In genomic region chr10:124656113-124656490, GRCh38 we compare ENCODE assay signal across 26 cellular contexts.
DNase-seq lines count a peak whose midpoint lies in the region; TF ChIP-seq lines count a peak whose summit lies in the region.
"Had no signal": no experiment of that assay in that cellular context is flagged by ENCODE, and none has a peak within 500 bp of the region (broad histone marks: within the 10 kb centered on the region; RNA-seq: fewer than 3 reads in every experiment).

No MANE protein-coding gene starts in this region.

- no peak overlapping the region for H3K4me2 ChIP-seq in neuronal stem cell (ENCODE audit: insufficient read depth, low read length, poor library complexity, severe bottlenecking)
- H3K4me2 ChIP-seq: smooth muscle cell had no signal

- peaks cover 0 to 2% (median 0%) of the 10 kb centered on the region in 3 donors for H3K27me3 Mint-ChIP-seq in CD14-positive monocyte (ENCODE audit: low read depth in 3 of 3)
- H3K27me3 Mint-ChIP-seq in IgD-negative memory B cell, result no peaks in the 10 kb centered on the region
- H3K27me3 Mint-ChIP-seq in activated naive CD8-positive, alpha-beta T cell treated with anti-CD3 and anti-CD28 coated beads for 36 hours, result no peaks in the 10 kb centered on the region
- H3K27me3 Mint-ChIP-seq in chondrocyte (ENCODE audit: low read depth), result no peaks in the 10 kb centered on the region
- H3K27me3 Mint-ChIP-seq: activated naive CD4-positive, alpha-beta T cell treated with anti-CD3 and anti-CD28 coated beads, Interleukin-2, amount 50 U/mL, for 24 hours; stimulated activated naive CD8-positive, alpha-beta T cell treated with anti-CD3 and anti-CD28 coated beads, Interleukin-15, Interleukin-2, amounts not matched to agents 100 ng/mL and 50 ng/mL, for 24 hours had no signal

- H2BK5ac ChIP-seq in neuronal stem cell (ENCODE audit: low read length), result peak overlapping the region; percentile 63

- TF ChIP-seq CTCF in CD14-positive monocyte (IDR thresholded peaks at IDR 0.05) (no peak), dorsolateral prefrontal cortex (IDR thresholded peaks at IDR 0.05 in 54 of 56, conservative IDR thresholded peaks at IDR 0.05 in 2 of 56; ENCODE audit: low read depth in 1 of 56, partially characterized antibody in 56 of 56) (no peak), chondrocyte (IDR thresholded peaks at IDR 0.05) (no peak)

- peaks cover 8% of the 10 kb centered on the region for H3K79me1 ChIP-seq in neuronal stem cell (ENCODE audit: low read depth, low read length)

- H3K27ac ChIP-seq in dorsolateral prefrontal cortex (peak overlapping the region in 45 of 59 donors; percentile 1 to 99 (median 88)), neuronal stem cell (replicated peaks; ENCODE audit: low read length) (no peak overlapping the region)
- H3K27ac ChIP-seq: GM23248 had no signal

- H3K18ac ChIP-seq in neuronal stem cell (ENCODE audit: low read length), result no peak overlapping the region

- H3K4me1 Mint-ChIP-seq in CD14-positive monocyte (peaks cover 70% of the 10 kb centered on the region), IgD-negative memory B cell (peaks cover 40 to 68% (median 49%) of the 10 kb centered on the region in 3 donors), chondrocyte (ENCODE audit: low read depth) (peaks cover 6% of the 10 kb centered on the region)
- H3K4me1 Mint-ChIP-seq in activated naive CD8-positive, alpha-beta T cell treated with anti-CD3 and anti-CD28 coated beads for 36 hours, result peaks cover 50% of the 10 kb centered on the region

- no peak overlapping the region for H2BK12ac ChIP-seq in neuronal stem cell (ENCODE audit: low read length)

- no peak overlapping the region for H2BK120ac ChIP-seq in neuronal stem cell (ENCODE audit: low read depth, low read length)

- WGBS in neuronal stem cell (ENCODE audit: extremely low coverage in 2 of 2, insufficient read length in 2 of 2, insufficient replicate concordance in 1 of 2), 2 donors, result no CpG with 5 or more reads among the region's 7 CpGs

- H3K4me3 ChIP-seq in dorsolateral prefrontal cortex (no peak overlapping the region), neuronal stem cell (ENCODE audit: low read length in 2 of 2) (no peak overlapping the region)
- H3K4me3 ChIP-seq: GM23248, Peyer's patch, smooth muscle cell, tibial nerve had no signal

- no peak overlapping the region for H3K14ac ChIP-seq in neuronal stem cell (ENCODE audit: low read length)

- peak overlapping the region in 4 of 7 donors; percentile 68 to 76 (median 72) for H3K27ac Mint-ChIP-seq in CD14-positive monocyte
- H3K27ac Mint-ChIP-seq in IgD-negative memory B cell, result peak overlapping the region; percentile 75 to 89 (median 88)
- no peak overlapping the region for H3K27ac Mint-ChIP-seq in activated naive CD8-positive, alpha-beta T cell treated with anti-CD3 and anti-CD28 coated beads for 36 hours
- no peak overlapping the region for H3K27ac Mint-ChIP-seq in chondrocyte (ENCODE audit: unreplicated experiment)
- H3K27ac Mint-ChIP-seq: activated naive CD4-positive, alpha-beta T cell treated with anti-CD3 and anti-CD28 coated beads, Interleukin-2, amount 50 U/mL, for 24 hours; HFFc6 had no signal

- no peak overlapping the region for H2BK15ac ChIP-seq in neuronal stem cell (ENCODE audit: low read length)

- H3K23ac ChIP-seq in neuronal stem cell (ENCODE audit: low read depth, low read length, poor library complexity), result peak overlapping the region; percentile 65

- peaks cover 2 to 11% of the 10 kb centered on the region in 2 donors for H3K4me1 ChIP-seq in neuronal stem cell (ENCODE audit: control insufficient read depth in 2 of 2, insufficient read depth in 1 of 2, low read depth in 1 of 2, low read length in 2 of 2)

- no peak overlapping the region for H3K4me3 Mint-ChIP-seq in CD14-positive monocyte
- H3K4me3 Mint-ChIP-seq in IgD-negative memory B cell, result peak overlapping the region in 1 of 4 donors; percentile 51
- no peak overlapping the region for H3K4me3 Mint-ChIP-seq in activated naive CD8-positive, alpha-beta T cell treated with anti-CD3 and anti-CD28 coated beads for 36 hours
- H3K4me3 Mint-ChIP-seq in chondrocyte (ENCODE audit: unreplicated experiment), result no peak overlapping the region
- H3K4me3 Mint-ChIP-seq: activated naive CD4-positive, alpha-beta T cell treated with anti-CD3 and anti-CD28 coated beads, Interleukin-2, amount 50 U/mL, for 24 hours; HFFc6; stimulated activated naive CD8-positive, alpha-beta T cell treated with anti-CD3 and anti-CD28 coated beads, Interleukin-15, Interleukin-2, amounts not matched to agents 100 ng/mL and 50 ng/mL, for 24 hours; T-helper 1 cell treated with Interleukin-12 subunit alpha and Interleukin-12 subunit beta and Interleukin-4 antibody, amounts not matched to agents 30 μg/mL and 1 μg/mL, for 36 hours had no signal

- DNase-seq in CD14-positive monocyte (ENCODE audit: low spot score) (no peak), dorsolateral prefrontal cortex (no peak), neuronal stem cell (ENCODE audit: low spot score) (no peak), NCI-H345 (lab: John Stamatoyannopoulos, UW) (no peak), chondrocyte (ENCODE audit: low spot score) (no peak)
- DNase-seq in activated naive CD8-positive, alpha-beta T cell treated with anti-CD3 and anti-CD28 coated beads for 36 hours, result no peak
- no peak for DNase-seq in activated effector memory CD4-positive, alpha-beta T cell treated with Interleukin-2 at 50 U/mL for 16 hours
- DNase-seq: anterior cingulate cortex; dermis blood vessel endothelial cell; GF-D8; glutamatergic neuron; GM23248; HFFc6; mammary epithelial cell; MM.1S; NCI-H146; NCI-H524; occipital lobe; Peyer's patch; stimulated activated CD4-positive, alpha-beta T cell treated with anti-CD3 and anti-CD28 coated beads, Interleukin-4, amount 100 ng/mL, for 1 hour had no signal

- no peaks in the 10 kb centered on the region for H3K9me3 Mint-ChIP-seq in CD14-positive monocyte
- no peaks in the 10 kb centered on the region for H3K9me3 Mint-ChIP-seq in IgD-negative memory B cell
- H3K9me3 Mint-ChIP-seq in activated naive CD8-positive, alpha-beta T cell treated with anti-CD3 and anti-CD28 coated beads for 36 hours, result no peaks in the 10 kb centered on the region
- H3K9me3 Mint-ChIP-seq in chondrocyte (ENCODE audit: low read depth), result no peaks in the 10 kb centered on the region
- H3K9me3 Mint-ChIP-seq: activated naive CD4-positive, alpha-beta T cell treated with anti-CD3 and anti-CD28 coated beads, Interleukin-2, amount 50 U/mL, for 24 hours; HFFc6; stimulated activated naive CD8-positive, alpha-beta T cell treated with anti-CD3 and anti-CD28 coated beads, Interleukin-15, Interleukin-2, amounts not matched to agents 100 ng/mL and 50 ng/mL, for 24 hours; T-helper 1 cell treated with Interleukin-12 subunit alpha and Interleukin-12 subunit beta and Interleukin-4 antibody, amounts not matched to agents 30 μg/mL and 1 μg/mL, for 36 hours had no signal

- no peak overlapping the region for H3K4ac ChIP-seq in neuronal stem cell (ENCODE audit: low read length)

- H3K36me3 Mint-ChIP-seq in CD14-positive monocyte, result peaks cover 36 to 60% of the 10 kb centered on the region in 2 donors
- H3K36me3 Mint-ChIP-seq in IgD-negative memory B cell, result peaks cover 6% of the 10 kb centered on the region
- no peaks in the 10 kb centered on the region for H3K36me3 Mint-ChIP-seq in activated naive CD8-positive, alpha-beta T cell treated with anti-CD3 and anti-CD28 coated beads for 36 hours
- H3K36me3 Mint-ChIP-seq in chondrocyte (ENCODE audit: low read depth), result no peaks in the 10 kb centered on the region
- H3K36me3 Mint-ChIP-seq: activated naive CD4-positive, alpha-beta T cell treated with anti-CD3 and anti-CD28 coated beads, Interleukin-2, amount 50 U/mL, for 24 hours had no signal

- H3K27me3 ChIP-seq in dorsolateral prefrontal cortex (no peaks in the 10 kb centered on the region), neuronal stem cell (ENCODE audit: control insufficient read depth in 3 of 3, insufficient read depth in 3 of 3, low read depth in 1 of 3, low read length in 3 of 3) (no peaks in the 10 kb centered on the region)
- H3K27me3 ChIP-seq: Peyer's patch, tibial nerve had no signal

- H4K91ac ChIP-seq in neuronal stem cell (ENCODE audit: low read depth, low read length, poor library complexity), result no peak overlapping the region

- peaks cover 9 to 34% of the 10 kb centered on the region in 2 donors for H3K36me3 ChIP-seq in neuronal stem cell (replicated peaks in 1 of 2; ENCODE audit: control insufficient read depth in 2 of 2, insufficient read depth in 2 of 2, low read length in 2 of 2)

- H4K8ac ChIP-seq in neuronal stem cell (ENCODE audit: low read depth, low read length), result no peak overlapping the region

- no peak overlapping the region for H2AFZ ChIP-seq in neuronal stem cell (ENCODE audit: low read length)
- H2AFZ ChIP-seq: GM23248 had no signal

- intact Hi-C loops in CD14-positive monocyte (cut with micrococcal nuclease), result no loop called here
- intact Hi-C loops in dorsolateral prefrontal cortex (cut with DNase I), result no loop called here

- H3K9ac ChIP-seq in neuronal stem cell (ENCODE audit: low read depth, low read length, poor library complexity), result no peak overlapping the region
- H3K9ac ChIP-seq: GM23248 had no signal

- no peaks in the 10 kb centered on the region for H3K9me3 ChIP-seq in neuronal stem cell (replicated peaks in 1 of 2; ENCODE audit: control insufficient read depth in 2 of 2, insufficient read depth in 1 of 2, low read depth in 1 of 2, low read length in 2 of 2)
- H3K9me3 ChIP-seq: Peyer's patch, tibial nerve had no signal

- H2AK5ac ChIP-seq in neuronal stem cell (ENCODE audit: low read depth, low read length), result no peak overlapping the region

Comparison
In these comparisons a context has a peak if more than half of its experiments do, and no peak if none do; other contexts are left out.
1. H3K27ac Mint-ChIP-seq: peak in CD14-positive monocyte (4 of 7) and IgD-negative memory B cell (3 of 3); none in activated naive CD8-positive, alpha-beta T cell treated with anti-CD3 and anti-CD28 coated beads for 36 hours (single experiment) and chondrocyte (single experiment).